8 cellular contexts compared by ENCODE assay signal in the genomic region with DNA sequence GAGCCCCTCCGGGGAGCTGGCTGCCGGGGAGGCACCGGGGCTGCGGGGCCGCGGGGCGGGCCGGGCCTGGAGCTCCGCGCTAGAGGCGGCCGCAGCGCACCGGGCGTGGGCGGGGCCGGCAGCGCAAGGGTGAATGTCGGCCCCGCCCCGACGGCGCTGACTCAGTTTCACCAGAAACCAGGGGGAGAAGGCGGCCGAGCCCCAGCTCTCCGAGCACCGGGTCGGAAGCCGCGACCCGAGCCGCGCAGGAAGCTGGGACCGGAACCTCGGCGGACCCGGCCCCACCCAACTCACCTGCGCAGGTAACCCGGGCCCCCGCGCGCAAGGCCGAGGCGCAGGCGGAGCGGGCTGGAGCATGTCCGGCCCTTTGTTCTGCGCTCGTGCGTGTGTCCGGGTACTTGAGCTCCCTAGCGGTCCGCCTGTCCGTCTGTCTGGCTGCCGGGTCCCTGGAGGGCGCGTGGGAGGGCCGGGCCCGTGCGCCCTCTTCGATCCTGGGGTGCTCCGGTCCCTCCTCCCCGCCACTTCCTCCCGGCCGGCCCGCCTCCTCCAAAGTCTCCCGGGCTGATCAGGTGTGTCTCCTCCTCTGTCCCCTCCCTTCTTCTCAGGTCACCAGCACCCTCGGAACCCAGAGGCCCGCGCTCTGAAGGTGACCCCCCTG. TPM values are rescaled to one million over a fixed set of nuclear protein-coding genes. Genes with fewer than 3 reads are reported as not detected.
DNase-seq lines count a peak whose midpoint lies in the region; TF ChIP-seq lines count a peak whose summit lies in the region.

A gene with protein sequence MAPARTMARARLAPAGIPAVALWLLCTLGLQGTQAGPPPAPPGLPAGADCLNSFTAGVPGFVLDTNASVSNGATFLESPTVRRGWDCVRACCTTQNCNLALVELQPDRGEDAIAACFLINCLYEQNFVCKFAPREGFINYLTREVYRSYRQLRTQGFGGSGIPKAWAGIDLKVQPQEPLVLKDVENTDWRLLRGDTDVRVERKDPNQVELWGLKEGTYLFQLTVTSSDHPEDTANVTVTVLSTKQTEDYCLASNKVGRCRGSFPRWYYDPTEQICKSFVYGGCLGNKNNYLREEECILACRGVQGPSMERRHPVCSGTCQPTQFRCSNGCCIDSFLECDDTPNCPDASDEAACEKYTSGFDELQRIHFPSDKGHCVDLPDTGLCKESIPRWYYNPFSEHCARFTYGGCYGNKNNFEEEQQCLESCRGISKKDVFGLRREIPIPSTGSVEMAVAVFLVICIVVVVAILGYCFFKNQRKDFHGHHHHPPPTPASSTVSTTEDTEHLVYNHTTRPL (plus strand): TSS at position 164 of the 658 bp plus-strand sequence. CDS start 507 bp downstream, outside the sequence.

- peaks cover 15% of the 10 kb centered on the region for H3K4me1 Mint-ChIP-seq in activated naive CD8-positive, alpha-beta T cell treated with anti-CD3 and anti-CD28 coated beads for 36 hours

- peaks cover 23% of the 10 kb centered on the region for H3K27me3 Mint-ChIP-seq in activated naive CD8-positive, alpha-beta T cell treated with anti-CD3 and anti-CD28 coated beads for 36 hours

- peak within 1 kb of the TSS; percentile 22; the same call in 1 of the 2 replicates for H2AFZ ChIP-seq in OCI-LY7 (ENCODE audit: low read length)

- peaks cover 25% of the 10 kb centered on the region for H3K4me1 ChIP-seq in OCI-LY7 (ENCODE audit: insufficient read depth, low read length, poor library complexity, severe bottlenecking)

- no TSS peak for BruUV-seq in OCI-LY7 (replicated peaks; lab: Mats Ljungman, UMichigan)

- no peaks in the 10 kb centered on the region for H3K36me3 ChIP-seq in OCI-LY7 (ENCODE audit: insufficient read depth, low read length)

- no peaks in the 10 kb centered on the region for H3K9me2 ChIP-seq in OCI-LY7 (ENCODE audit: insufficient read depth, low read length)

- no peaks in the 10 kb centered on the region for H3K36me3 Mint-ChIP-seq in activated naive CD8-positive, alpha-beta T cell treated with anti-CD3 and anti-CD28 coated beads for 36 hours

- TF ChIP-seq CTCF in OCI-LY7 (conservative IDR thresholded peaks at IDR 0.05; ENCODE audit: low read length) = no peak

- no peak within 1 kb of the TSS for H3K27ac ChIP-seq in OCI-LY7 (ENCODE audit: low read depth, low read length, poor library complexity, severe bottlenecking)

- H3K79me2 ChIP-seq in OCI-LY7 (ENCODE audit: insufficient read depth, low read depth, low read length) = no peaks in the 10 kb centered on the region

- no peaks in the 10 kb centered on the region for H3K9me3 Mint-ChIP-seq in activated naive CD8-positive, alpha-beta T cell treated with anti-CD3 and anti-CD28 coated beads for 36 hours

- H3K4me3 Mint-ChIP-seq in activated naive CD8-positive, alpha-beta T cell treated with anti-CD3 and anti-CD28 coated beads for 36 hours = peak within 1 kb of the TSS; percentile 83

- no peaks in the 10 kb centered on the region for H3K9me3 ChIP-seq in OCI-LY7 (ENCODE audit: low read length)

- H4K20me1 ChIP-seq in OCI-LY7 (ENCODE audit: insufficient read depth, low read length) = no peaks in the 10 kb centered on the region

- no peak within 1 kb of the TSS for H3K27ac Mint-ChIP-seq in activated naive CD8-positive, alpha-beta T cell treated with anti-CD3 and anti-CD28 coated beads for 36 hours

- intact Hi-C loops in OCI-LY7 (cut with micrococcal nuclease; ENCODE audit: unreplicated experiment) = no loop called here

- H3K4me3 ChIP-seq in GM08714 (ENCODE audit: low read length) (peak within 1 kb of the TSS; percentile 61), OCI-LY7 (ENCODE audit: low read depth, low read length, poor library complexity, severe bottlenecking) (peak within 1 kb of the TSS; percentile 27)

- CTCF ChIA-PET in OCI-LY7 (lab: Charles Lee; ENCODE audit: unreplicated experiment) = interaction anchor here (1.3 kb wide), 1 partner anchor 14 kb away, joined by 3 read pairs; no protein-coding TSS in a partner anchor

- POLR2A ChIA-PET in OCI-LY7 (lab: Charles Lee) = interaction anchor here (0.6 kb wide), 2 partner anchors 28 to 102 kb away, joined by 5 to 6 read pairs; no protein-coding TSS in a partner anchor

- peak within 1 kb of the TSS; percentile 67 for H3K4me2 ChIP-seq in OCI-LY7 (ENCODE audit: low read length)

- DNase-seq in OCI-LY7 (ENCODE audit: low spot score) (no peak), iPS-NIHi7 (ENCODE audit: extremely low spot score) (peak; percentile 70), DMS153 treated with DMSO at 0.1 percent for 48 hours (lab: John Stamatoyannopoulos, UW; ENCODE audit: unreplicated experiment) (no peak), pons (ENCODE audit: low spot score) (no peak), putamen (ENCODE audit: low spot score) (no peak)
- peak; percentile 77 for DNase-seq in activated naive CD8-positive, alpha-beta T cell treated with anti-CD3 and anti-CD28 coated beads for 36 hours
- peak; percentile 80 for DNase-seq in stimulated activated CD4-positive, alpha-beta T cell treated with anti-CD3 and anti-CD28 coated beads, Interleukin-1b, Interleukin-23, amount 100 ng/mL, for 48 hours

RNA-seq across cellular contexts. Expression of the gene that starts here (rescaled TPM):
- total RNA-seq in OCI-LY7 (2014; rRNA removed; shearing (Covaris generic)) = 0.10 TPM in 1 of 2 replicates, not detected in the other
- 2.0 and 2.4 TPM in 2 replicates for total RNA-seq in OCI-LY7 (2022)
- 1 to 10 TPM; 3.4 to 3.5 TPM for total RNA-seq in activated naive CD8-positive, alpha-beta T cell treated with anti-CD3 and anti-CD28 coated beads for 36 hours

Comparison
In these comparisons a context has a peak if more than half of its experiments do, and no peak if none do; other contexts are left out.
1. DNase-seq: peak in activated naive CD8-positive, alpha-beta T cell treated with anti-CD3 and anti-CD28 coated beads for 36 hours (single experiment), iPS-NIHi7 (single experiment) and stimulated activated CD4-positive, alpha-beta T cell treated with anti-CD3 and anti-CD28 coated beads, Interleukin-1b, Interleukin-23, amount 100 ng/mL, for 48 hours (single experiment); none in OCI-LY7 (single experiment), DMS153 treated with DMSO at 0.1 percent for 48 hours (single experiment), pons (single experiment) and putamen (single experiment).